38 cellular contexts compared by ENCODE assay signal in the genomic region with DNA sequence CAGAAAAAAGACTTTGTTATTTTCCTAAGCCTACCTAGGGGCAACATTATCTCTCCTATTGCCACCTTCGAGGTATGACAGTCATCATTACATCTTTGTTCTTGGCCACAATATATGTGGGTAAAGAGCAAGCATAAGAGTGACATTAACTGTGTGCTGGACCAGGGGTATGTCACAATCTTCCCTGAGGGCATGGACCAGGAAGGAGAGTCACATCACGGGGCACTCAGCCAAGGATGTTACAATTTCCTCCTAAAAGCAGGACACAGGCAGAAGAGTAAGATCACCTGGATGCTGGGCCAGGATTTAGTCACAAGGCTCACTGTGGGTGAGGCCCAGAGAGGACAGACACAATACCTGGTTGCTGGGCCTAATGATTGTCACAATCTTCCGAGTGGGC. TPM values are rescaled to one million over a fixed set of nuclear protein-coding genes. Genes with fewer than 3 reads are reported as not detected.
"Had no signal": no experiment of that assay in that cellular context is flagged by ENCODE, and none has a peak within 500 bp of the region (broad histone marks: within the 10 kb centered on the region; RNA-seq: fewer than 3 reads in every experiment).

No MANE protein-coding gene starts in this region.

- FAIRE-seq: astrocyte, bronchial epithelial cell had no signal

- ATAC-seq: activated naive CD4-positive, alpha-beta T cell treated with anti-CD3 and anti-CD28 coated beads, Interleukin-2, amount 50 U/mL, for 72 hours; activated naive CD8-positive, alpha-beta T cell treated with anti-CD3 and anti-CD28 coated beads, Interleukin-2, amount 50 U/mL, for 24 hours; activated T-cell treated with anti-CD3 and anti-CD28 coated beads, Interleukin-2, amount 50 U/mL, for 4 hours; activated T-cell treated with anti-CD3 and anti-CD28 coated beads, Interleukin-2, amount 50 U/mL, for 72 hours; activated T-helper 17 cell treated with anti-CD3 and anti-CD28 coated beads, Interleukin-2, amount 50 U/mL, for 72 hours; body of pancreas had no signal

- H3K27ac ChIP-seq: adrenal gland, ascending aorta, body of pancreas, brain microvascular endothelial cell, breast epithelium, cardiac muscle cell had no signal

- H3K4me1 ChIP-seq: adrenal gland, ascending aorta, body of pancreas, breast epithelium had no signal

- H3K36me3 ChIP-seq: adrenal gland, ascending aorta, brain microvascular endothelial cell, breast epithelium, cardiac muscle cell had no signal

- H3K27me3 ChIP-seq: adrenal gland, ascending aorta, body of pancreas, brain microvascular endothelial cell, breast epithelium, cardiac muscle cell had no signal

- DNase-seq: activated effector memory CD4-positive, alpha-beta T cell treated with anti-CD3 and anti-CD28 coated beads, Interleukin-2, amount 50 U/mL, for 16 hours; activated effector memory CD4-positive, alpha-beta T cell treated with Interleukin-2 at 50 U/mL for 16 hours; activated gamma-delta T cell; activated gamma-delta T cell treated with Interleukin-2 at 50 U/mL for 16 hours; activated naive CD4-positive, alpha-beta T cell; activated naive CD4-positive, alpha-beta T cell treated with anti-CD3 and anti-CD28 coated beads for 36 hours; activated naive CD4-positive, alpha-beta T cell treated with anti-CD3 and anti-CD28 coated beads, Interleukin-2, amount 10 ng/mL, durations not matched to agents 7 days and 5 days; activated naive CD4-positive, alpha-beta T cell treated with anti-CD3 and anti-CD28 coated beads, Interleukin-2, amount 50 U/mL, for 16 hours; activated naive CD4-positive, alpha-beta T cell treated with Interleukin-2 at 50 U/mL for 16 hours; activated naive CD8-positive, alpha-beta T cell treated with anti-CD3 and anti-CD28 coated beads for 36 hours; activated naive CD8-positive, alpha-beta T cell treated with anti-CD3 and anti-CD28 coated beads, Interleukin-2, amount 10 ng/mL, durations not matched to agents 7 days and 5 days; activated naive CD8-positive, alpha-beta T cell treated with anti-CD3 and anti-CD28 coated beads, Interleukin-2, amount 50 U/mL, for 24 hours; activated T-cell treated with anti-CD3 and anti-CD28 coated beads, Interleukin-2, amount 50 U/mL, for 1 hour; activated T-cell treated with anti-CD3 and anti-CD28 coated beads, Interleukin-2, amount 50 U/mL, for 24 hours; activated T-cell treated with anti-CD3 and anti-CD28 coated beads, Interleukin-2, amount 50 U/mL, for 4 hours; activated T-cell treated with anti-CD3 and anti-CD28 coated beads, Interleukin-2, amount 50 U/mL, for 48 hours; activated T-cell treated with anti-CD3 and anti-CD28 coated beads, Interleukin-2, amount 50 U/mL, for 72 hours; adrenal gland; amniotic stem cell; amygdala; anterior cingulate cortex; aorta; body of pancreas; brain microvascular endothelial cell; caudate nucleus; central memory CD4-positive, alpha-beta T cell; cerebellar nuclear complex had no signal

- H3K4me3 ChIP-seq: adrenal gland, ascending aorta, body of pancreas, breast epithelium, cardiac muscle cell had no signal

- H3K9me3 ChIP-seq: adrenal gland, ascending aorta, body of pancreas, breast epithelium had no signal

RNA-seq across cellular contexts. Expression of gene ZNF728, which starts 53.0 kb away (rescaled TPM):
- total RNA-seq: activated naive CD4-positive, alpha-beta T cell treated with anti-CD3 and anti-CD28 coated beads for 36 hours; activated naive CD4-positive, alpha-beta T cell treated with anti-CD3 and anti-CD28 coated beads, Interleukin-2, amount 50 U/mL, for 72 hours; activated naive CD8-positive, alpha-beta T cell treated with anti-CD3 and anti-CD28 coated beads for 36 hours; activated naive CD8-positive, alpha-beta T cell treated with anti-CD3 and anti-CD28 coated beads, Interleukin-2, amount 10 ng/mL, durations not matched to agents 7 days and 5 days; activated T-cell treated with anti-CD3 and anti-CD28 coated beads, Interleukin-2, amount 50 U/mL, for 4 hours; activated T-cell treated with anti-CD3 and anti-CD28 coated beads, Interleukin-2, amount 50 U/mL, for 72 hours; activated T-helper 1 cell treated with anti-CD3 and anti-CD28 coated beads, Interleukin-12 subunit alpha, Interleukin-12 subunit beta, Interleukin-2, Interleukin-4 antibody, amounts not matched to agents 30 ng/mL and 10 ng/mL and 1 ng/mL, durations not matched to agents 14 hours and 24 hours and 36 hours; activated T-helper 2 cell treated with anti-CD3 and anti-CD28 coated beads, Interferon-gamma antibody, Interleukin-2, Interleukin-4, amounts not matched to agents 10 μg/mL and 5 μg/mL and 100 μg/mL, durations not matched to agents 14 hours and 24 hours and 36 hours; astrocyte; body of pancreas; bronchial epithelial cell; cardiac muscle cell; cerebellum; chondrocyte had no signal
- polyA plus RNA-seq: cardiac muscle cell had no signal
